ENCODE assay signal across 36 cellular contexts in the genomic region with DNA sequence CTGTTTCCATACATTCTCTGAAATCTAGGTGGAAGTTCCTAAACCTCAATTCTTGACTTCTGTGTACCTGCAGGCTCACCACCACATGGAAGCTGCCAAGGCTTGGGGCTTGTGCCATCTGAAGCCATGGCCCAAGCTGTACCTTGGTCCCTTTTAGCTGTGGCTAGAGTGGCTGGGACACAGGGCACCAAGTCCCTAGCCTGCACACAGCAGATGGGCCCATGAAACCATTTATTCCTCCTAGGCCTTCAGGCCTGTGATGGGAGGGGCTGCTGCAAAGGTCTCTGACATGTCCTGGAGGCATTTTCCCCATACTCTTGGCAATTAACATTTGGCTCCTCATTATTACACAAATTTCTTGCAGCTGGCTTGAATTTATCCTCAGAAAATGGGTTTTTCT. TPM values are rescaled to one million over a fixed set of nuclear protein-coding genes. Genes with fewer than 3 reads are reported as not detected.
DNase-seq lines count a peak whose midpoint lies in the region; ATAC-seq, FAIRE-seq and TF ChIP-seq lines count a peak whose summit lies in the region.
"Had no signal": no experiment of that assay in that cellular context is flagged by ENCODE, and none has a peak within 500 bp of the region (broad histone marks: within the 10 kb centered on the region; RNA-seq: fewer than 3 reads in every experiment).

No MANE protein-coding gene starts in this region.

- H3K36me3 Mint-ChIP-seq in T-helper 2 cell treated with Interferon-gamma antibody and Interleukin-4, amounts not matched to agents 5 μg/mL and 100 μg/mL, for 36 hours (ENCODE audit: low read depth) = no peaks in the 10 kb centered on the region
- H3K36me3 Mint-ChIP-seq: CD14-positive monocyte; CD4-positive, CD25-positive, alpha-beta regulatory T cell; CD8-positive, alpha-beta T cell had no signal

- H3K4me3 ChIP-seq in HepG2 (replicated peaks in 1 of 3; ENCODE audit: insufficient read depth in 1 of 3, low read depth in 2 of 3, low read length in 3 of 3) = no peak overlapping the region
- no peak overlapping the region for H3K4me3 ChIP-seq in right lobe of liver
- no peak overlapping the region for H3K4me3 ChIP-seq in A549
- no peak overlapping the region for H3K4me3 ChIP-seq in HEK293 (ENCODE audit: low read depth, low read length)
- no peak overlapping the region for H3K4me3 ChIP-seq in K562
- no peak overlapping the region for H3K4me3 ChIP-seq in gastrocnemius medialis
- H3K4me3 ChIP-seq: BLaER1 had no signal

- TF ChIP-seq EP300 in HepG2 (IDR thresholded peaks at IDR 0.05; ENCODE audit: low read depth in 2 of 2, low read length in 2 of 2) (no peak), HepG2 (CRISPR knock-in tag; IDR thresholded peaks at IDR 0.05; ENCODE audit: borderline replicate concordance) (no peak), A549 (IDR thresholded peaks at IDR 0.05) (no peak), K562 (IDR thresholded peaks at IDR 0.05; ENCODE audit: low read length) (no peak)

- no peaks in the 10 kb centered on the region for H3K4me1 Mint-ChIP-seq in T-helper 2 cell treated with Interferon-gamma antibody and Interleukin-4, amounts not matched to agents 5 μg/mL and 100 μg/mL, for 36 hours (ENCODE audit: low read depth)
- H3K4me1 Mint-ChIP-seq: B cell; CD14-positive monocyte; CD4-positive, alpha-beta memory T cell; CD4-positive, CD25-positive, alpha-beta regulatory T cell; CD8-positive, alpha-beta memory T cell had no signal

- FAIRE-seq in HepG2 (lab: Jason Lieb, UNC) (no peak), A549 (lab: Jason Lieb, UNC) (no peak), K562 (lab: Jason Lieb, UNC) (no peak)
- FAIRE-seq: A204.1, D721Med had no signal

- intact Hi-C loops in HepG2 (cut with micrococcal nuclease; ENCODE audit: unreplicated experiment) = no loop called here
- intact Hi-C loops in right lobe of liver (cut with DNase I) = no loop called here
- intact Hi-C loops in K562 (cut with micrococcal nuclease) = no loop called here
- intact Hi-C loops in gastrocnemius medialis (cut with DNase I; ENCODE audit: low total_unique reads) = no loop called here

- H4K20me1 ChIP-seq in HepG2 (ENCODE audit: insufficient read depth, low read length) = no peaks in the 10 kb centered on the region
- no peaks in the 10 kb centered on the region for H4K20me1 ChIP-seq in K562 (replicated peaks; ENCODE audit: control insufficient read depth, insufficient read depth, low read length)
- H4K20me1 ChIP-seq: BLaER1; BLaER1 treated with 17β-estradiol and CSF1 and Interleukin-3, amounts not matched to agents 10 nM and 100 nM had no signal

- no peaks in the 10 kb centered on the region for H3K27me3 Mint-ChIP-seq in T-helper 2 cell treated with Interferon-gamma antibody and Interleukin-4, amounts not matched to agents 5 μg/mL and 100 μg/mL, for 36 hours (ENCODE audit: low read depth)
- H3K27me3 Mint-ChIP-seq: B cell; CD4-positive, alpha-beta memory T cell had no signal

- DNase-seq in HepG2 (ENCODE audit: low spot score) (no peak), right lobe of liver (no peak), A549 (ENCODE audit: low read depth in 1 of 2, low spot score in 1 of 2) (no peak), K562 (ENCODE audit: extremely low read depth in 1 of 4, low spot score in 3 of 4) (no peak), gastrocnemius medialis (no peak)
- DNase-seq in T-helper 2 cell treated with Interferon-gamma antibody and Interleukin-4, amounts not matched to agents 5 μg/mL and 100 μg/mL, for 36 hours (ENCODE audit: low spot score) = no peak
- DNase-seq: 8988T; ACHN; AML-193; BE2C; C1 segment of cervical spinal cord; Caco-2; Calu3; CD4-positive, alpha-beta memory T cell; CD4-positive, alpha-beta T cell; CD4-positive, CD25-positive, alpha-beta regulatory T cell; CD8-positive, alpha-beta memory T cell; CD8-positive, alpha-beta T cell; COR-L47; DMS 273 treated with DMSO at 0.1 percent for 48 hours; DMS153; DMS53; DMS79; DMS79 treated with DMSO at 0.1 percent for 48 hours; DND-41; EL had no signal

- H3K9me3 ChIP-seq in HepG2 (ENCODE audit: low read length) (peaks cover 16% of the 10 kb centered on the region), right lobe of liver (no peaks in the 10 kb centered on the region), A549 (peaks cover 5% of the 10 kb centered on the region; the same call in 1 of the 3 replicates), HEK293 (ENCODE audit: control insufficient read depth, insufficient read depth, low read depth, low read length) (no peaks in the 10 kb centered on the region), K562 (replicated peaks; ENCODE audit: control insufficient read depth, insufficient read depth, low read depth, low read length) (no peaks in the 10 kb centered on the region), gastrocnemius medialis (no peaks in the 10 kb centered on the region)
- H3K9me3 ChIP-seq: BE2C, Caco-2 had no signal

- POLR2A ChIA-PET in HepG2 (lab: Yijun Ruan, JAX) (no interaction called here), A549 (lab: Yijun Ruan, JAX) (no interaction called here), HEK293 (lab: Yijun Ruan, JAX) (no interaction called here), K562 (lab: Yijun Ruan, JAX) (no interaction called here)

- TF ChIP-seq POLR2A in HepG2 (IDR thresholded peaks at IDR 0.05; ENCODE audit: insufficient read depth in 1 of 2, low read depth in 2 of 2, low read length in 2 of 2) = no peak
- TF ChIP-seq POLR2A in right lobe of liver (IDR thresholded peaks at IDR 0.05) = no peak
- TF ChIP-seq POLR2A in A549 (IDR thresholded peaks at IDR 0.05; ENCODE audit: low read length) = no peak
- no peak for TF ChIP-seq POLR2A in K562 (conservative IDR thresholded peaks at IDR 0.05)
- no peak for TF ChIP-seq POLR2A in gastrocnemius medialis (IDR thresholded peaks at IDR 0.05)

- in situ Hi-C loops in HepG2 (cut with HindIII; ENCODE audit: extremely low pct_ligation_motif_present, low pct_unique_long_range_greater_than_20kb) = no loop called here
- in situ Hi-C loops in K562 (cut with MboI) = no loop called here
- in situ Hi-C loops in gastrocnemius medialis (cut with MboI; ENCODE audit: low sequenced_read_pairs in 4 of 4) = no loop called here

- no peak for ATAC-seq in HepG2
- no peak for ATAC-seq in right lobe of liver
- ATAC-seq in A549 = no peak
- no peak for ATAC-seq in K562
- ATAC-seq in gastrocnemius medialis = no peak
- no peak for ATAC-seq in GM18498 (IDR thresholded peaks at IDR 0.05; ENCODE audit: unreplicated experiment)
- ATAC-seq: CD8-positive, alpha-beta T cell had no signal

- H3K27me3 ChIP-seq in HepG2 (ENCODE audit: control insufficient read depth in 1 of 2, insufficient read depth in 2 of 2, low read length in 2 of 2) (no peaks in the 10 kb centered on the region), right lobe of liver (no peaks in the 10 kb centered on the region), K562 (ENCODE audit: control insufficient read depth in 2 of 2, insufficient read depth in 2 of 2, low read length in 2 of 2) (no peaks in the 10 kb centered on the region), gastrocnemius medialis (no peaks in the 10 kb centered on the region)
- H3K27me3 ChIP-seq: BE2C; BLaER1; BLaER1 treated with 17β-estradiol and CSF1 and Interleukin-3, amounts not matched to agents 10 nM and 100 nM had no signal

- no peaks in the 10 kb centered on the region for H3K79me2 ChIP-seq in HepG2 (ENCODE audit: insufficient read depth, low read length)
- no peaks in the 10 kb centered on the region for H3K79me2 ChIP-seq in K562 (ENCODE audit: control insufficient read depth, insufficient read depth, low read length)

- no peaks in the 10 kb centered on the region for H3K4me1 ChIP-seq in HepG2 (ENCODE audit: insufficient read depth, low read length)
- no peaks in the 10 kb centered on the region for H3K4me1 ChIP-seq in right lobe of liver
- H3K4me1 ChIP-seq in A549 = no peaks in the 10 kb centered on the region
- no peaks in the 10 kb centered on the region for H3K4me1 ChIP-seq in HEK293 (ENCODE audit: control insufficient read depth, insufficient read depth, low read length)
- H3K4me1 ChIP-seq in K562 (replicated peaks in 1 of 2; ENCODE audit: control insufficient read depth in 2 of 2, insufficient read depth in 2 of 2, low read length in 2 of 2) = no peaks in the 10 kb centered on the region
- H3K4me1 ChIP-seq in gastrocnemius medialis = no peaks in the 10 kb centered on the region
- H3K4me1 ChIP-seq: BE2C; BLaER1; BLaER1 treated with 17β-estradiol and CSF1 and Interleukin-3, amounts not matched to agents 10 nM and 100 nM; Caco-2 had no signal

- H3K36me3 ChIP-seq in HepG2 (replicated peaks in 1 of 2; ENCODE audit: control insufficient read depth in 1 of 2, insufficient read depth in 2 of 2, low read length in 2 of 2) (no peaks in the 10 kb centered on the region), right lobe of liver (no peaks in the 10 kb centered on the region), HEK293 (ENCODE audit: control insufficient read depth in 2 of 2, insufficient read depth in 1 of 2, low read length in 2 of 2) (no peaks in the 10 kb centered on the region), K562 (ENCODE audit: control insufficient read depth, insufficient read depth, low read length) (no peaks in the 10 kb centered on the region), gastrocnemius medialis (no peaks in the 10 kb centered on the region)
- H3K36me3 ChIP-seq: BE2C; BLaER1; BLaER1 treated with 17β-estradiol and CSF1 and Interleukin-3, amounts not matched to agents 10 nM and 100 nM had no signal

- H3K4me3 Mint-ChIP-seq in T-helper 2 cell treated with Interferon-gamma antibody and Interleukin-4, amounts not matched to agents 5 μg/mL and 100 μg/mL, for 36 hours = no peak overlapping the region
- H3K4me3 Mint-ChIP-seq: B cell; CD14-positive monocyte; CD4-positive, alpha-beta memory T cell; CD4-positive, alpha-beta T cell; CD8-positive, alpha-beta memory T cell; CD8-positive, alpha-beta T cell had no signal

- no peaks in the 10 kb centered on the region for H3K9me1 ChIP-seq in K562 (ENCODE audit: control insufficient read depth, insufficient read depth, low read length)

- BruUV-seq in HepG2 (replicated peaks; lab: Mats Ljungman, UMichigan) (no TSS peak), K562 (replicated peaks; lab: Mats Ljungman, UMichigan) (no TSS peak)

- TF ChIP-seq RAD21 in HepG2 (CRISPR knock-in tag; IDR thresholded peaks at IDR 0.05) (no peak), A549 (conservative IDR thresholded peaks at IDR 0.05 in 1 of 2, IDR thresholded peaks at IDR 0.05 in 1 of 2) (no peak), K562 (CRISPR knock-in tag; conservative IDR thresholded peaks at IDR 0.05 in 1 of 2, IDR thresholded peaks at IDR 0.05 in 1 of 2) (no peak)

- TF ChIP-seq CTCF in HepG2 (CRISPR knock-in tag; IDR thresholded peaks at IDR 0.05) (no peak), right lobe of liver (IDR thresholded peaks at IDR 0.05) (no peak), A549 (IDR thresholded peaks at IDR 0.05) (no peak), HEK293 (tag by site-specific recombination; IDR thresholded peaks at IDR 0.05) (no peak), K562 (IDR thresholded peaks at IDR 0.05 in 2 of 3, conservative IDR thresholded peaks at IDR 0.05 in 1 of 3; ENCODE audit: insufficient read depth in 2 of 3, low read depth in 1 of 3, low read length in 3 of 3) (no peak), gastrocnemius medialis (IDR thresholded peaks at IDR 0.05 in 4 of 5, conservative IDR thresholded peaks at IDR 0.05 in 1 of 5) (no peak)

- H3K9ac ChIP-seq in HepG2 (ENCODE audit: insufficient read depth, low read depth, low read length) = no peak overlapping the region
- H3K9ac ChIP-seq in K562 (ENCODE audit: insufficient read depth in 1 of 2, low read depth in 2 of 2, low read length in 2 of 2) = no peak overlapping the region
- H3K9ac ChIP-seq: BLaER1; BLaER1 treated with 17β-estradiol and CSF1 and Interleukin-3, amounts not matched to agents 10 nM and 100 nM had no signal

- no peak overlapping the region for H2AFZ ChIP-seq in HepG2 (ENCODE audit: low read length)
- no peak overlapping the region for H2AFZ ChIP-seq in K562 (ENCODE audit: low read depth, low read length)

- H3K4me2 ChIP-seq in HepG2 (ENCODE audit: low read depth, low read length) (no peak overlapping the region), A549 (no peak overlapping the region), K562 (ENCODE audit: insufficient read depth, low read length) (no peak overlapping the region)
- H3K4me2 ChIP-seq: BLaER1; BLaER1 treated with 17β-estradiol and CSF1 and Interleukin-3, amounts not matched to agents 10 nM and 100 nM had no signal

- H3K27ac Mint-ChIP-seq in T-helper 2 cell treated with Interferon-gamma antibody and Interleukin-4, amounts not matched to agents 5 μg/mL and 100 μg/mL, for 36 hours = no peak overlapping the region
- H3K27ac Mint-ChIP-seq: B cell; CD14-positive monocyte; CD4-positive, alpha-beta memory T cell; CD4-positive, alpha-beta T cell; CD4-positive, CD25-positive, alpha-beta regulatory T cell; CD8-positive, alpha-beta memory T cell; CD8-positive, alpha-beta T cell had no signal

- H3K9me3 Mint-ChIP-seq in T-helper 2 cell treated with Interferon-gamma antibody and Interleukin-4, amounts not matched to agents 5 μg/mL and 100 μg/mL, for 36 hours = peaks cover 11% of the 10 kb centered on the region

- H3K27ac ChIP-seq in HepG2 (ENCODE audit: extremely low read length, insufficient read depth, low read length) (no peak overlapping the region), right lobe of liver (no peak overlapping the region), A549 (no peak overlapping the region), HEK293 (ENCODE audit: extremely low read depth, low read depth, low read length) (no peak overlapping the region), K562 (ENCODE audit: extremely low read depth, low read depth, low read length) (no peak overlapping the region), gastrocnemius medialis (no peak overlapping the region)
- H3K27ac ChIP-seq: 22Rv1; BLaER1; BLaER1 treated with 17β-estradiol and CSF1 and Interleukin-3, amounts not matched to agents 10 nM and 100 nM; C4-2B had no signal

- CTCF ChIA-PET in HepG2 (lab: Yijun Ruan, JAX; ENCODE audit: low intra/inter-chr PET ratio, low total read pairs) = no interaction called here
- CTCF ChIA-PET in A549 (lab: Yijun Ruan, JAX) = no interaction called here
- CTCF ChIA-PET in HEK293 (lab: Yijun Ruan, JAX) = no interaction called here
- CTCF ChIA-PET in K562 (lab: Yijun Ruan, JAX; ENCODE audit: low intra/inter-chr PET ratio) = no interaction called here

RNA-seq across cellular contexts. Expression of a gene that starts 40.0 kb away (rescaled TPM):
- total RNA-seq in HepG2 (2016; rRNA removed; fragmentation: Illumina TruSeq; extraction: Trizol) = 46.1 and 79.3 TPM in 2 replicates
- 42.7 and 44.5 TPM in 2 replicates for total RNA-seq in HepG2 (2016; cell fraction: cytosol; rRNA removed; fragmentation: Illumina TruSeq; extraction: Trizol; ENCODE audit: low read depth)
- 44.2 and 82.2 TPM in 2 replicates for total RNA-seq in HepG2 (2016; cell fraction: insoluble cytoplasmic fraction; rRNA removed; fragmentation: Illumina TruSeq; extraction: Trizol)
- total RNA-seq in HepG2 (2016; cell fraction: membrane; rRNA removed; fragmentation: Illumina TruSeq; extraction: Trizol) = 35.2 and 37.4 TPM in 2 replicates
- 75.5 and 83.2 TPM in 2 replicates for total RNA-seq in HepG2 (2016; cell fraction: nucleus; rRNA removed; fragmentation: Illumina TruSeq; extraction: Trizol)
- polyA plus RNA-seq in HepG2 (2011; rRNA removed) = 67.6 and 78.2 TPM in 2 replicates
- polyA plus RNA-seq in HepG2 (2011; cell fraction: cytosol; rRNA removed) = 46.8 and 61.9 TPM in 2 replicates
- 41.4 and 44.4 TPM in 2 replicates for polyA plus RNA-seq in HepG2 (2011; cell fraction: nucleus; rRNA removed)
- polyA plus RNA-seq in HepG2 (2012) = 42.1 and 46.5 TPM in 2 replicates
- polyA plus RNA-seq in HepG2 (2016; cell fraction: cytosol; fragmentation: Illumina TruSeq; extraction: Trizol; ENCODE audit: low read depth) = 14.6 and 14.7 TPM in 2 replicates
- polyA plus RNA-seq in HepG2 (2016; cell fraction: insoluble cytoplasmic fraction; fragmentation: Illumina TruSeq; extraction: Trizol; ENCODE audit: low read depth) = 44.3 and 45.7 TPM in 2 replicates
- polyA plus RNA-seq in HepG2 (2016; cell fraction: membrane; fragmentation: Illumina TruSeq; extraction: Trizol; ENCODE audit: low read depth) = 23.3 and 29.1 TPM in 2 replicates
- 110 and 111 TPM in 2 replicates for polyA plus RNA-seq in HepG2 (2016; cell fraction: nucleus; fragmentation: Illumina TruSeq; extraction: Trizol; ENCODE audit: insufficient read depth, low read depth)
- polyA minus RNA-seq in HepG2 (2011; rRNA and poly(A)+ RNA removed; ENCODE audit: low replicate concordance) = 0.09 and 34.6 TPM in 2 replicates
- polyA minus RNA-seq in HepG2 (2011; cell fraction: cytosol; rRNA and poly(A)+ RNA removed) = 40.3 and 42.4 TPM in 2 replicates
- 33.0 and 38.3 TPM in 2 replicates for polyA minus RNA-seq in HepG2 (2011; cell fraction: nucleus; rRNA and poly(A)+ RNA removed)
- total RNA-seq in right lobe of liver = 1 to 10 TPM in 2 of 6 experiments, under 1 TPM in 3, not detected in 1; 0.14 to 2.9 (median 0.60) TPM
- polyA plus RNA-seq in A549 (2011; rRNA removed) = 45.9 and 53.1 TPM in 2 replicates
- polyA plus RNA-seq in A549 (2012; cell fraction: cytosol; rRNA removed) = 13.4 and 15.3 TPM in 2 replicates
- 19.3 and 19.8 TPM in 2 replicates for polyA plus RNA-seq in A549 (2012; cell fraction: nucleus; rRNA removed)
- polyA plus RNA-seq in A549 (2017; fragmentation: RNase III; extraction: RNeasy Plus Mini Kit Qiagen cat#74134 plus additional on column Dnase treatment) = 27.6 to 33.0 TPM (median 31.9 TPM) in 3 replicates
- 16.9 and 19.3 TPM in 2 replicates for polyA minus RNA-seq in A549 (2011; rRNA and poly(A)+ RNA removed)
- total RNA-seq in K562 (2011; cell fraction: chromatin; rRNA removed; ENCODE audit: low replicate concordance) = 130 and 206 TPM in 2 replicates
- total RNA-seq in K562 (2011; cell fraction: nucleolus; rRNA removed) = 128 and 147 TPM in 2 replicates
- total RNA-seq in K562 (2011; cell fraction: nucleoplasm; rRNA removed) = 145 and 165 TPM in 2 replicates
- total RNA-seq in K562 (2014; rRNA removed) = 64.8 and 70.0 TPM in 2 replicates
- 88.6 and 91.9 TPM in 2 replicates for total RNA-seq in K562 (2014; rRNA removed; fragmentation: Illumina TruSeq; extraction: Trizol)
- total RNA-seq in K562 (2015; rRNA removed; fragmentation: Illumina TruSeq; extraction: Trizol) = 69.3 and 69.7 TPM in 2 replicates
- 64.0 and 65.7 TPM in 2 replicates for total RNA-seq in K562 (2021)
- 113 and 141 TPM in 2 replicates for polyA plus RNA-seq in K562 (2011; rRNA removed)
- 54.6 and 55.7 TPM in 2 replicates for polyA plus RNA-seq in K562 (2011; cell fraction: cytosol; rRNA removed)
- polyA plus RNA-seq in K562 (2011; cell fraction: nucleus; rRNA removed) = 224 and 253 TPM in 2 replicates
- polyA plus RNA-seq in K562 (2012) = 53.6 and 64.6 TPM in 2 replicates
- 80.9 and 95.3 TPM in 2 replicates for polyA plus RNA-seq in K562 (2014; fragmentation: Illumina TruSeq; extraction: Trizol)
- polyA plus RNA-seq in K562 (2014; fragmentation: Nextera tagmentation; extraction: Ambion mirVana) = 10 to 100 TPM; 27.0 to 36.8 TPM
- 72.1 and 82.6 TPM in 2 replicates for polyA plus RNA-seq in K562 (2014; rRNA removed)
- 70.0 and 76.8 TPM in 2 replicates for polyA minus RNA-seq in K562 (2011; rRNA and poly(A)+ RNA removed)
- polyA minus RNA-seq in K562 (2011; cell fraction: cytosol; rRNA and poly(A)+ RNA removed) = 34.6 and 45.0 TPM in 2 replicates
- polyA minus RNA-seq in K562 (2011; cell fraction: nucleus; rRNA and poly(A)+ RNA removed) = 50.4 and 66.5 TPM in 2 replicates
- 1 to 10 TPM in 1 of 4 donors, under 1 TPM in 3; 0.35 to 2.0 (median 0.53) TPM for total RNA-seq in gastrocnemius medialis
- total RNA-seq: CD4-positive, alpha-beta memory T cell; CD4-positive, alpha-beta T cell; CD4-positive, CD25-positive, alpha-beta regulatory T cell had no signal

Comparison
In these comparisons a context has a peak if more than half of its experiments do, and no peak if none do; other contexts are left out.
1. RNA of a gene that starts 40.0 kb away (total RNA-seq): 35.2 to 83.2 TPM in HepG2 and 64.0 to 206 TPM in K562; 0.35 to 2.0 TPM in gastrocnemius medialis and 0.14 to 2.9 TPM in right lobe of liver; every median in the first group is over 4 times any median in the second.